Comparison of ENCODE assay signal across 8 cellular contexts in genomic region chr10:16521311-16522016, GRCh38. TPM values are rescaled to one million over a fixed set of nuclear protein-coding genes. Genes with fewer than 3 reads are reported as not detected.
DNase-seq lines count a peak whose midpoint lies in the region; ATAC-seq and TF ChIP-seq lines count a peak whose summit lies in the region.

Gene C1QL3 (minus strand): TSS chr10:16521879. CDS start chr10:16521065, 814 bp downstream.

- CTCF ChIA-PET in activated B cell treated with CpG ODN at 0.5 μM for 24 hours (lab: Charles Lee): no interaction called here

- no peaks in the 10 kb centered on the region for H3K36me3 Mint-ChIP-seq in activated B cell treated with CpG ODN at 0.5 μM for 24 hours (ENCODE audit: low read depth)

- DNase-seq in Right ventricle myocardium superior (no peak), cardiac septum (ENCODE audit: low spot score) (no peak), activated B cell treated with CpG ODN at 0.5 μM for 24 hours (no peak), esophagus squamous epithelium (lab: John Stamatoyannopoulos, UW) (no peak), NCI-H2196 (lab: John Stamatoyannopoulos, UW; ENCODE audit: unreplicated experiment) (no peak), midbrain (lab: John Stamatoyannopoulos, UW) (no peak)

- no peaks in the 10 kb centered on the region for H3K79me2 ChIP-seq in neural cell (replicated peaks; ENCODE audit: insufficient read depth, low read length)

- no peaks in the 10 kb centered on the region for H3K9me2 ChIP-seq in neural cell (ENCODE audit: insufficient read depth, low read length)

- no peak for TF ChIP-seq RAD21 in neural cell (conservative IDR thresholded peaks at IDR 0.05)

- H3K27ac ChIP-seq in esophagus squamous epithelium (no peak within 1 kb of the TSS), neural cell (ENCODE audit: low read length) (no peak within 1 kb of the TSS)

- peak within 1 kb of the TSS; percentile 35 to 69 (median 48) for H3K4me3 ChIP-seq in esophagus squamous epithelium
- H3K4me3 ChIP-seq in neural cell (ENCODE audit: low read length): peak within 1 kb of the TSS; percentile 64

- H3K27me3 ChIP-seq in esophagus squamous epithelium (peaks cover 0 to 58% (median 7%) of the 10 kb centered on the region in 4 donors), neural cell (ENCODE audit: insufficient read depth, low read depth, low read length) (peaks cover 93% of the 10 kb centered on the region)

- H3K27me3 Mint-ChIP-seq in activated B cell treated with CpG ODN at 0.5 μM for 24 hours: peaks cover 32% of the 10 kb centered on the region

- peaks cover 6 to 29% (median 22%) of the 10 kb centered on the region in 3 donors for H3K4me1 ChIP-seq in esophagus squamous epithelium

- TF ChIP-seq CTCF in activated B cell treated with CpG ODN at 0.5 μM for 24 hours (IDR thresholded peaks at IDR 0.05) (no peak), esophagus squamous epithelium (IDR thresholded peaks at IDR 0.05) (no peak), neural cell (IDR thresholded peaks at IDR 0.05; ENCODE audit: poor library complexity, severe bottlenecking) (no peak)

- intact Hi-C loops in Right ventricle myocardium superior (cut with DNase I): no loop called here
- intact Hi-C loops in cardiac septum (cut with DNase I): no loop called here
- intact Hi-C loops in activated B cell treated with CpG ODN at 0.5 μM for 24 hours (cut with micrococcal nuclease): no loop called here
- intact Hi-C loops in esophagus squamous epithelium (cut with DNase I): no loop called here

- H3K9me3 ChIP-seq in esophagus squamous epithelium: no peaks in the 10 kb centered on the region
- H3K9me3 ChIP-seq in neural cell (ENCODE audit: low read length): no peaks in the 10 kb centered on the region

- H3K9ac ChIP-seq in neural cell (ENCODE audit: low read length): no peak within 1 kb of the TSS

- peak within 1 kb of the TSS; percentile 4 for H3K4me2 ChIP-seq in neural cell (ENCODE audit: low read length)

- peak within 1 kb of the TSS; percentile 82 for H3K4me3 Mint-ChIP-seq in activated B cell treated with CpG ODN at 0.5 μM for 24 hours

- no peak for TF ChIP-seq EP300 in neural cell (conservative IDR thresholded peaks at IDR 0.05; ENCODE audit: poor library complexity, severe bottlenecking)

- H2AFZ ChIP-seq in neural cell (ENCODE audit: low read depth, low read length): no peak within 1 kb of the TSS

- H3F3A ChIP-seq in neural cell (ENCODE audit: insufficient read depth, low read length, poor library complexity, severe bottlenecking): no peaks in the 10 kb centered on the region

- H3K9me3 Mint-ChIP-seq in activated B cell treated with CpG ODN at 0.5 μM for 24 hours: no peaks in the 10 kb centered on the region

- POLR2A ChIA-PET in activated B cell treated with CpG ODN at 0.5 μM for 24 hours (lab: Charles Lee): no interaction called here

- 1 to 3% methylated on average over 12 to 31 of the region's 68 CpGs for WGBS in esophagus squamous epithelium, 2 donors

- no peaks in the 10 kb centered on the region for H4K20me1 ChIP-seq in neural cell (ENCODE audit: insufficient read depth)

- H3K36me3 ChIP-seq in esophagus squamous epithelium: no peaks in the 10 kb centered on the region
- no peaks in the 10 kb centered on the region for H3K36me3 ChIP-seq in neural cell (ENCODE audit: insufficient read depth, low read length)

- H3K4me1 Mint-ChIP-seq in activated B cell treated with CpG ODN at 0.5 μM for 24 hours: peaks cover 14% of the 10 kb centered on the region

- ATAC-seq in Right ventricle myocardium superior (ENCODE audit: poor library complexity): peak; percentile 61
- peak; percentile 40 for ATAC-seq in HG03064 (IDR thresholded peaks at IDR 0.05; ENCODE audit: low read depth, unreplicated experiment)
- peak; percentile 21 for ATAC-seq in activated B cell treated with CpG ODN at 0.5 μM for 24 hours (ENCODE audit: low read depth)

- no peak for TF ChIP-seq POLR2A in esophagus squamous epithelium (IDR thresholded peaks at IDR 0.05)

- H3K27ac Mint-ChIP-seq in activated B cell treated with CpG ODN at 0.5 μM for 24 hours: no peak within 1 kb of the TSS

TF ChIP-seq in neural cell, 6 proteins besides CTCF, POLR2A, EP300 and RAD21:
- TF ChIP-seq MXI1 (conservative IDR thresholded peaks at IDR 0.05; ENCODE audit: poor library complexity, severe bottlenecking) (no peak), POLR2AphosphoS5 (IDR thresholded peaks at IDR 0.05) (peak; percentile 11), REST (IDR thresholded peaks at IDR 0.05; ENCODE audit: borderline replicate concordance) (no peak), EZH2 (IDR thresholded peaks at IDR 0.05; ENCODE audit: borderline replicate concordance, insufficient read depth, low read length, poor library complexity, severe bottlenecking) (peak; percentile 32)
TF ChIP-seq in neural cell: peak in this region for 2.

RNA-seq across cellular contexts. Expression of gene C1QL3, which starts in this region (rescaled TPM):
- total RNA-seq in Right ventricle myocardium superior (not detected), cardiac septum (not detected), activated B cell treated with CpG ODN at 0.5 μM for 24 hours (not detected in 2 replicates), esophagus squamous epithelium (not detected)
- polyA plus RNA-seq in neural cell: 0.57 and 0.68 TPM in 2 replicates
- 1.0 and 1.2 TPM in 2 replicates for polyA minus RNA-seq in neural cell

Comparison
In these comparisons a context has a peak if more than half of its experiments do, and no peak if none do; other contexts are left out.
1. Peak in ATAC-seq in Right ventricle myocardium superior; RNA of the gene not detected or under 1 TPM.
2. Peak in ATAC-seq in activated B cell treated with CpG ODN at 0.5 μM for 24 hours; RNA of the gene not detected or under 1 TPM.